ENCODE assay signal across 22 cellular contexts in genomic region chr12:105440037-105440664, GRCh38.
A peak's percentile ranks its signal among the peaks of the same experiment; 100 is the strongest.
DNase-seq lines count a peak whose midpoint lies in the region; ATAC-seq and TF ChIP-seq lines count a peak whose summit lies in the region.
"Had no signal": no experiment of that assay in that cellular context is flagged by ENCODE, and none has a peak within 500 bp of the region (broad histone marks: within the 10 kb centered on the region; RNA-seq: fewer than 3 reads in every experiment).

No MANE protein-coding gene starts in this region.

- DNase-seq in NB4 (ENCODE audit: low read depth) (peak; percentile 28), memory B cell (ENCODE audit: low spot score in 2 of 2) (no peak), COLO668 (lab: John Stamatoyannopoulos, UW; ENCODE audit: unreplicated experiment) (no peak), NCI-H526 (lab: John Stamatoyannopoulos, UW) (no peak)
- DNase-seq in stimulated activated naive B cell treated with anti-CD40 and anti-IgM and Interleukin-4, amounts not matched to agents 10 μg/mL and 1 μg/mL and 100 μg/mL, for 72 hours: no peak
- no peak for DNase-seq in activated T-cell treated with anti-CD3 and anti-CD28 coated beads, Interleukin-2, amount 50 U/mL, for 4 hours
- DNase-seq: Calu3; CD4-positive, alpha-beta T cell; CD8-positive, alpha-beta memory T cell; COR-L47; DMS53; DMS79 treated with DMSO at 0.1 percent for 48 hours; GF-D8; H9; HFFc6 had no signal

- ATAC-seq in memory B cell (ENCODE audit: low read depth): peak; percentile 46
- peak; percentile 60 to 81 for ATAC-seq in stimulated activated naive B cell treated with anti-CD40 and anti-IgM and Interleukin-4, amounts not matched to agents 10 μg/mL and 1 μg/mL and 100 μg/mL, for 72 hours (replicated peaks)
- ATAC-seq in activated T-cell treated with anti-CD3 and anti-CD28 coated beads, Interleukin-2, amount 50 U/mL, for 4 hours: no peak
- ATAC-seq: GM23338, HCT116 had no signal

- H3K27me3 Mint-ChIP-seq in memory B cell: peaks cover 13% of the 10 kb centered on the region
- peaks cover 25% of the 10 kb centered on the region in 2 donors for H3K27me3 Mint-ChIP-seq in stimulated activated naive B cell treated with anti-CD40 and anti-IgM and Interleukin-4, amounts not matched to agents 10 μg/mL and 1 μg/mL and 100 μg/mL, for 72 hours
- H3K27me3 Mint-ChIP-seq in activated T-cell treated with anti-CD3 and anti-CD28 coated beads, Interleukin-2, amount 50 U/mL, for 4 hours (ENCODE audit: low read depth): peaks cover 15% of the 10 kb centered on the region

- no peak overlapping the region for H3K4me3 ChIP-seq in BLaER1
- no peak overlapping the region for H3K4me3 ChIP-seq in NB4 (ENCODE audit: low read depth, low read length)
- H3K4me3 ChIP-seq: GM23338 had no signal

- H3K4me1 ChIP-seq in BLaER1: peaks cover 8% of the 10 kb centered on the region

- peaks cover 11% of the 10 kb centered on the region for H3K9me3 Mint-ChIP-seq in memory B cell
- peaks cover 9 to 11% of the 10 kb centered on the region in 2 donors for H3K9me3 Mint-ChIP-seq in stimulated activated naive B cell treated with anti-CD40 and anti-IgM and Interleukin-4, amounts not matched to agents 10 μg/mL and 1 μg/mL and 100 μg/mL, for 72 hours
- H3K9me3 Mint-ChIP-seq in activated T-cell treated with anti-CD3 and anti-CD28 coated beads, Interleukin-2, amount 50 U/mL, for 4 hours: peaks cover 4% of the 10 kb centered on the region

- H3K27ac ChIP-seq in BLaER1: no peak overlapping the region
- H3K27ac ChIP-seq: 22Rv1; BLaER1 treated with 17β-estradiol and CSF1 and Interleukin-3, amounts not matched to agents 10 nM and 100 nM had no signal

- no peak for TF ChIP-seq CTCF in NB4 (IDR thresholded peaks at IDR 0.05; ENCODE audit: low read depth, low read length)

- peaks cover 28% of the 10 kb centered on the region for H3K9me3 ChIP-seq in BLaER1

- H3K36me3 Mint-ChIP-seq in memory B cell: peaks cover 4% of the 10 kb centered on the region
- H3K36me3 Mint-ChIP-seq in stimulated activated naive B cell treated with anti-CD40 and anti-IgM and Interleukin-4, amounts not matched to agents 10 μg/mL and 1 μg/mL and 100 μg/mL, for 72 hours: peaks cover 0 to 6% of the 10 kb centered on the region in 2 donors
- no peaks in the 10 kb centered on the region for H3K36me3 Mint-ChIP-seq in activated T-cell treated with anti-CD3 and anti-CD28 coated beads, Interleukin-2, amount 50 U/mL, for 4 hours (ENCODE audit: insufficient read depth)
- H3K36me3 Mint-ChIP-seq: CD14-positive monocyte had no signal

- no peaks in the 10 kb centered on the region for H4K20me1 ChIP-seq in BLaER1
- H4K20me1 ChIP-seq: BLaER1 treated with 17β-estradiol and CSF1 and Interleukin-3, amounts not matched to agents 10 nM and 100 nM had no signal

- no peak overlapping the region for H3K27ac Mint-ChIP-seq in memory B cell
- H3K27ac Mint-ChIP-seq in stimulated activated naive B cell treated with anti-CD40 and anti-IgM and Interleukin-4, amounts not matched to agents 10 μg/mL and 1 μg/mL and 100 μg/mL, for 72 hours: no peak overlapping the region
- H3K27ac Mint-ChIP-seq: B cell; CD14-positive monocyte; CD4-positive, alpha-beta T cell; CD8-positive, alpha-beta memory T cell; GM23338; H9; HFFc6 had no signal

- no peaks in the 10 kb centered on the region for H3K27me3 ChIP-seq in BLaER1

- no peak overlapping the region for H3K9ac ChIP-seq in BLaER1
- H3K9ac ChIP-seq: BLaER1 treated with 17β-estradiol and CSF1 and Interleukin-3, amounts not matched to agents 10 nM and 100 nM had no signal

- H3K4me2 ChIP-seq in BLaER1: peak overlapping the region; percentile 2; the same call in 1 of the 2 replicates
- H3K4me2 ChIP-seq: GM23338 had no signal

- no peak for TF ChIP-seq POLR2A in NB4 (IDR thresholded peaks at IDR 0.05; ENCODE audit: extremely low read depth, insufficient read length)

- H3K36me3 ChIP-seq in BLaER1: no peaks in the 10 kb centered on the region

- H3K4me3 Mint-ChIP-seq in memory B cell: no peak overlapping the region
- H3K4me3 Mint-ChIP-seq in stimulated activated naive B cell treated with anti-CD40 and anti-IgM and Interleukin-4, amounts not matched to agents 10 μg/mL and 1 μg/mL and 100 μg/mL, for 72 hours: no peak overlapping the region
- no peak overlapping the region for H3K4me3 Mint-ChIP-seq in activated T-cell treated with anti-CD3 and anti-CD28 coated beads, Interleukin-2, amount 50 U/mL, for 4 hours
- H3K4me3 Mint-ChIP-seq: B cell; CD14-positive monocyte; CD4-positive, alpha-beta T cell; CD8-positive, alpha-beta memory T cell; GM23338; H9; HFFc6 had no signal

- peaks cover 5% of the 10 kb centered on the region for H3K4me1 Mint-ChIP-seq in memory B cell
- H3K4me1 Mint-ChIP-seq in stimulated activated naive B cell treated with anti-CD40 and anti-IgM and Interleukin-4, amounts not matched to agents 10 μg/mL and 1 μg/mL and 100 μg/mL, for 72 hours: peaks cover 0 to 8% of the 10 kb centered on the region in 2 donors
- H3K4me1 Mint-ChIP-seq in activated T-cell treated with anti-CD3 and anti-CD28 coated beads, Interleukin-2, amount 50 U/mL, for 4 hours (ENCODE audit: low read depth): no peaks in the 10 kb centered on the region
- H3K4me1 Mint-ChIP-seq: B cell; CD14-positive monocyte; CD8-positive, alpha-beta memory T cell had no signal

Comparison
In these comparisons a context has a peak if more than half of its experiments do, and no peak if none do; other contexts are left out.
1. ATAC-seq: peak in memory B cell (single experiment) and stimulated activated naive B cell treated with anti-CD40 and anti-IgM and Interleukin-4, amounts not matched to agents 10 μg/mL and 1 μg/mL and 100 μg/mL, for 72 hours (2 of 2); none in activated T-cell treated with anti-CD3 and anti-CD28 coated beads, Interleukin-2, amount 50 U/mL, for 4 hours (0 of 2).